In the genomic region with DNA sequence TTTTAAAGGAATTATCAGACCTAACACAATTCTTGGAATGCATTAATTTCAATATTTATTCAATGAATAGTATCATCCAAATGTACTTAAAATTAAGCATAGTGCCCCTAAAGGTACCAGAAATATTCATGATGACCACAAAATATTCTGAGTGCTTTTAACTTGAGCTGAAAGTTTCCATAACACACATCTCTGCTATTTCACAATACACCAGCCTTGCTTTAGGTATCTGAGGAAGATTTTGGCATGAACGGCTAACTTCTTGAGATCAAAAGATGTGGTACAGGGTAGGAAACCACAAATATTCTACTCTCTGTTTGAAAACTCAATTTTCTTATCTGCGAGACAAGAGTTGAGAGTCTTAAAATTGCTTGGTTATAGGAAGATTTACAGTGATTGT, we compare ENCODE assay signal across 23 cellular contexts.
"Had no signal": no experiment of that assay in that cellular context is flagged by ENCODE, and none has a peak within 500 bp of the region (broad histone marks: within the 10 kb centered on the region; RNA-seq: fewer than 3 reads in every experiment).

No MANE protein-coding gene starts in this region.

- H3K4me3 ChIP-seq: ascending aorta, esophagus squamous epithelium, spleen, testis had no signal

- H3K27me3 ChIP-seq: ascending aorta, esophagus squamous epithelium, spleen, testis had no signal

- H3K9me3 Mint-ChIP-seq: activated naive CD8-positive, alpha-beta T cell treated with anti-CD3 and anti-CD28 coated beads, Interleukin-2, amount 50 U/mL, for 24 hours; dendritic cell treated with granulocyte-macrophage colony-stimulating factor and Interleukin-4, amounts not matched to agents 40 ng/mL and 50 ng/mL, for 4 days; nephron progenitor cell; stimulated activated memory B cell treated with anti-CD40 and anti-IgM and Interleukin-4, amounts not matched to agents 10 μg/mL and 1 μg/mL and 100 μg/mL, for 72 hours; type B pancreatic cell had no signal

- H3K9me3 ChIP-seq: ascending aorta, esophagus squamous epithelium, testis had no signal

- ATAC-seq: activated CD4-positive, CD25-positive, alpha-beta regulatory T cell treated with anti-CD3 and anti-CD28 coated beads, Interleukin-2, amount 50 U/mL, for 24 hours; activated CD8-positive, alpha-beta T cell treated with anti-CD3 and anti-CD28 coated beads, Interleukin-2, amount 10 ng/mL, durations not matched to agents 7 days and 5 days; activated naive CD8-positive, alpha-beta T cell treated with anti-CD3 and anti-CD28 coated beads, Interleukin-2, amount 50 U/mL, for 24 hours; left cardiac atrium; stimulated activated memory B cell treated with anti-CD40 and anti-IgM and Interleukin-4, amounts not matched to agents 10 μg/mL and 1 μg/mL and 100 μg/mL, for 72 hours had no signal

- H3K4me1 Mint-ChIP-seq: activated CD4-positive, alpha-beta T cell treated with anti-CD3 and anti-CD28 coated beads, Interleukin-2, amount 10 ng/mL, durations not matched to agents 7 days and 5 days; activated naive CD4-positive, alpha-beta T cell treated with anti-CD3 and anti-CD28 coated beads, Interleukin-2, amount 10 ng/mL, durations not matched to agents 7 days and 5 days; activated naive CD8-positive, alpha-beta T cell treated with anti-CD3 and anti-CD28 coated beads, Interleukin-2, amount 50 U/mL, for 24 hours; immature natural killer cell; nephron progenitor cell; stimulated activated memory B cell treated with anti-CD40 and anti-IgM and Interleukin-4, amounts not matched to agents 10 μg/mL and 1 μg/mL and 100 μg/mL, for 72 hours had no signal

- H3K4me3 Mint-ChIP-seq: activated CD4-positive, alpha-beta T cell treated with anti-CD3 and anti-CD28 coated beads, Interleukin-2, amount 10 ng/mL, durations not matched to agents 7 days and 5 days; activated CD8-positive, alpha-beta T cell treated with anti-CD3 and anti-CD28 coated beads, Interleukin-2, amount 10 ng/mL, durations not matched to agents 7 days and 5 days; activated naive CD4-positive, alpha-beta T cell treated with anti-CD3 and anti-CD28 coated beads, Interleukin-2, amount 10 ng/mL, durations not matched to agents 7 days and 5 days; activated naive CD8-positive, alpha-beta T cell treated with anti-CD3 and anti-CD28 coated beads, Interleukin-2, amount 50 U/mL, for 24 hours; dendritic cell treated with granulocyte-macrophage colony-stimulating factor and Interleukin-4, amounts not matched to agents 40 ng/mL and 50 ng/mL, for 4 days; immature natural killer cell; nephron progenitor cell; stimulated activated memory B cell treated with anti-CD40 and anti-IgM and Interleukin-4, amounts not matched to agents 10 μg/mL and 1 μg/mL and 100 μg/mL, for 72 hours; type B pancreatic cell had no signal

- H3K4me1 ChIP-seq: ascending aorta, esophagus squamous epithelium, spleen, testis had no signal

- H3K27ac Mint-ChIP-seq: activated CD4-positive, alpha-beta T cell treated with anti-CD3 and anti-CD28 coated beads, Interleukin-2, amount 10 ng/mL, durations not matched to agents 7 days and 5 days; activated CD8-positive, alpha-beta T cell treated with anti-CD3 and anti-CD28 coated beads, Interleukin-2, amount 10 ng/mL, durations not matched to agents 7 days and 5 days; activated naive CD4-positive, alpha-beta T cell treated with anti-CD3 and anti-CD28 coated beads, Interleukin-2, amount 10 ng/mL, durations not matched to agents 7 days and 5 days; activated naive CD8-positive, alpha-beta T cell treated with anti-CD3 and anti-CD28 coated beads, Interleukin-2, amount 50 U/mL, for 24 hours; dendritic cell treated with granulocyte-macrophage colony-stimulating factor and Interleukin-4, amounts not matched to agents 40 ng/mL and 50 ng/mL, for 4 days; immature natural killer cell; nephron progenitor cell; stimulated activated memory B cell treated with anti-CD40 and anti-IgM and Interleukin-4, amounts not matched to agents 10 μg/mL and 1 μg/mL and 100 μg/mL, for 72 hours; type B pancreatic cell had no signal

- H3K36me3 Mint-ChIP-seq: activated naive CD4-positive, alpha-beta T cell treated with anti-CD3 and anti-CD28 coated beads, Interleukin-2, amount 10 ng/mL, durations not matched to agents 7 days and 5 days; immature natural killer cell; stimulated activated memory B cell treated with anti-CD40 and anti-IgM and Interleukin-4, amounts not matched to agents 10 μg/mL and 1 μg/mL and 100 μg/mL, for 72 hours; type B pancreatic cell had no signal

- DNase-seq: activated CD4-positive, alpha-beta T cell treated with anti-CD3 and anti-CD28 coated beads, Interleukin-2, amount 10 ng/mL, durations not matched to agents 7 days and 5 days; activated CD8-positive, alpha-beta memory T cell treated with anti-CD3 and anti-CD28 coated beads, Interleukin-2, amount 50 U/mL, for 4 hours; activated CD8-positive, alpha-beta T cell treated with anti-CD3 and anti-CD28 coated beads, Interleukin-2, amount 10 ng/mL, durations not matched to agents 7 days and 5 days; activated effector memory CD4-positive, alpha-beta T cell treated with Interleukin-2 at 50 U/mL for 16 hours; activated naive CD4-positive, alpha-beta T cell treated with anti-CD3 and anti-CD28 coated beads, Interleukin-2, amount 10 ng/mL, durations not matched to agents 7 days and 5 days; activated naive CD8-positive, alpha-beta T cell treated with anti-CD3 and anti-CD28 coated beads, Interleukin-2, amount 50 U/mL, for 24 hours; activated T-cell treated with anti-CD3 and anti-CD28 coated beads, Interleukin-2, amount 50 U/mL, for 48 hours; effector CD8-positive, alpha-beta T cell; esophagus squamous epithelium; immature natural killer cell; left cardiac atrium; mammary epithelial cell; nephron progenitor cell; occipital lobe; posterior cingulate gyrus; spleen; stimulated activated CD4-positive, alpha-beta T cell treated with anti-CD3 and anti-CD28 coated beads, Interleukin-4, amount 100 ng/mL, for 4 hours; testis had no signal

- H3K27me3 Mint-ChIP-seq: activated CD4-positive, alpha-beta T cell treated with anti-CD3 and anti-CD28 coated beads, Interleukin-2, amount 10 ng/mL, durations not matched to agents 7 days and 5 days; activated naive CD4-positive, alpha-beta T cell treated with anti-CD3 and anti-CD28 coated beads, Interleukin-2, amount 10 ng/mL, durations not matched to agents 7 days and 5 days; activated naive CD8-positive, alpha-beta T cell treated with anti-CD3 and anti-CD28 coated beads, Interleukin-2, amount 50 U/mL, for 24 hours; dendritic cell treated with granulocyte-macrophage colony-stimulating factor and Interleukin-4, amounts not matched to agents 40 ng/mL and 50 ng/mL, for 4 days; stimulated activated memory B cell treated with anti-CD40 and anti-IgM and Interleukin-4, amounts not matched to agents 10 μg/mL and 1 μg/mL and 100 μg/mL, for 72 hours; type B pancreatic cell had no signal

- H3K36me3 ChIP-seq: ascending aorta, esophagus squamous epithelium, spleen had no signal

- H3K27ac ChIP-seq: ascending aorta, esophagus squamous epithelium, spleen, testis had no signal
